Comparison of ENCODE assay signal across 26 cellular contexts in the genomic region with DNA sequence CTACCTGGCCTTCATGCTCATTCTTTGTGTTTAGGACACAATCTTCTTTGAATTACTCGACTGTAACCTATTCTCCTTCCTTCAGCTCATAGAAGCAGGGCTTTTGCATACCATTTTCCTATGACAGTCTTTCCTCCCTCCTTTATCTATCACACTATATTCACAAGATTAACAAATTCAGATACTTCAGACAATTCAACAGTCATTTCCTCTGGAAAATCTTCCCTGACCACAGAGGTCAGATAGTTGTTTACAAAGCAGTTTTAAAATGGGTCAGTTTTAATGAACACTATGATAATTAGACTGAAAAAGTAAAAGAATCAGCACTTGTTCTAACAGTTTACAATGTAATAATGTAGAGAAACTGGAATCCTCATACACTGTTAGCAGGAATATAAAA. TPM values are rescaled to one million over a fixed set of nuclear protein-coding genes. Genes with fewer than 3 reads are reported as not detected.
DNase-seq lines count a peak whose midpoint lies in the region; ATAC-seq, FAIRE-seq and TF ChIP-seq lines count a peak whose summit lies in the region.
"Had no signal": no experiment of that assay in that cellular context is flagged by ENCODE, and none has a peak within 500 bp of the region (broad histone marks: within the 10 kb centered on the region; RNA-seq: fewer than 3 reads in every experiment).

No MANE protein-coding gene starts in this region.

- no peaks in the 10 kb centered on the region for H3K27me3 ChIP-seq in effector memory CD4-positive, alpha-beta T cell (replicated peaks; ENCODE audit: control insufficient read depth, insufficient read depth, low read length, poor library complexity, severe bottlenecking)
- H3K27me3 ChIP-seq: spleen, thyroid gland had no signal

- ATAC-seq in activated CD4-positive, alpha-beta T cell treated with anti-CD3 and anti-CD28 coated beads for 36 hours: no peak
- no peak for ATAC-seq in HG02623 (IDR thresholded peaks at IDR 0.05; ENCODE audit: unreplicated experiment)
- ATAC-seq: left colon had no signal

- no peak for DNase-seq in activated CD4-positive, alpha-beta T cell treated with anti-CD3 and anti-CD28 coated beads for 36 hours
- no peak for DNase-seq in activated CD4-positive, alpha-beta T cell treated with anti-CD3 and anti-CD28 coated beads, Interleukin-2, amount 50 U/mL, for 4 hours
- no peak for DNase-seq in GM18507 (ENCODE audit: extremely low spot score, insufficient read length, low read depth)
- no peak for DNase-seq in SK-N-MC (ENCODE audit: low read depth, low spot score)
- DNase-seq in choroid plexus epithelial cell (ENCODE audit: low read depth): peak; percentile 40
- no peak for DNase-seq in effector memory CD4-positive, alpha-beta T cell
- DNase-seq in activated T-helper 2 cell treated with anti-CD3 and anti-CD28 coated beads, Interferon-gamma antibody, Interleukin-2, Interleukin-4, amounts not matched to agents 10 μg/mL and 5 μg/mL and 100 μg/mL, durations not matched to agents 14 hours and 24 hours and 36 hours (ENCODE audit: low spot score): no peak
- DNase-seq: 8988T; activated CD4-positive, alpha-beta T cell treated with anti-CD3 and anti-CD28 coated beads for 4 hours; anterior cingulate cortex; CD8-positive, alpha-beta memory T cell; dermis blood vessel endothelial cell; DMS53; H7; head of caudate nucleus; left colon; mesendoderm; NCI-H1694; NCI-H2171; NCI-H524; retina; spleen; stimulated activated CD4-positive, alpha-beta T cell treated with anti-CD3 and anti-CD28 coated beads, Interleukin-4, amount 100 ng/mL, for 1 hour; stimulated activated naive CD4-positive, alpha-beta T cell treated with Interleukin-2 at 50 U/mL for 16 hours; thyroid gland had no signal

- H3K27ac Mint-ChIP-seq in activated CD4-positive, alpha-beta T cell treated with anti-CD3 and anti-CD28 coated beads for 36 hours: peak overlapping the region; percentile 55
- no peak overlapping the region for H3K27ac Mint-ChIP-seq in activated T-helper 2 cell treated with anti-CD3 and anti-CD28 coated beads, Interferon-gamma antibody, Interleukin-2, Interleukin-4, amounts not matched to agents 10 μg/mL and 5 μg/mL and 100 μg/mL, durations not matched to agents 14 hours and 24 hours and 36 hours

- peaks cover 22% of the 10 kb centered on the region for H3K36me3 Mint-ChIP-seq in activated CD4-positive, alpha-beta T cell treated with anti-CD3 and anti-CD28 coated beads for 36 hours (ENCODE audit: low read depth)
- H3K36me3 Mint-ChIP-seq in activated T-helper 2 cell treated with anti-CD3 and anti-CD28 coated beads, Interferon-gamma antibody, Interleukin-2, Interleukin-4, amounts not matched to agents 10 μg/mL and 5 μg/mL and 100 μg/mL, durations not matched to agents 14 hours and 24 hours and 36 hours (ENCODE audit: low read depth): peaks cover 30% of the 10 kb centered on the region

- no peak for TF ChIP-seq CTCF in choroid plexus epithelial cell (conservative IDR thresholded peaks at IDR 0.05; ENCODE audit: low read depth, low read length)

- peaks cover 21% of the 10 kb centered on the region for H3K36me3 ChIP-seq in SK-N-MC (ENCODE audit: insufficient read depth, low read length)
- H3K36me3 ChIP-seq in effector memory CD4-positive, alpha-beta T cell (ENCODE audit: control insufficient read depth, insufficient read depth, low read length): peaks cover 17% of the 10 kb centered on the region
- H3K36me3 ChIP-seq: thyroid gland had no signal

- H3K4me3 ChIP-seq in SK-N-MC: no peak overlapping the region
- H3K4me3 ChIP-seq in choroid plexus epithelial cell (ENCODE audit: low read depth, low read length): no peak overlapping the region
- H3K4me3 ChIP-seq in effector memory CD4-positive, alpha-beta T cell (ENCODE audit: insufficient read depth, low read depth, low read length, poor library complexity, severe bottlenecking): no peak overlapping the region
- H3K4me3 ChIP-seq: spleen, thyroid gland had no signal

- intact Hi-C loops in activated CD4-positive, alpha-beta T cell treated with anti-CD3 and anti-CD28 coated beads for 36 hours (cut with DNase I, micrococcal nuclease): no loop called here
- intact Hi-C loops in activated T-helper 2 cell treated with anti-CD3 and anti-CD28 coated beads, Interferon-gamma antibody, Interleukin-2, Interleukin-4, amounts not matched to agents 10 μg/mL and 5 μg/mL and 100 μg/mL, durations not matched to agents 14 hours and 24 hours and 36 hours (cut with micrococcal nuclease): no loop called here

- no peaks in the 10 kb centered on the region for H3K9me3 ChIP-seq in SK-N-MC (ENCODE audit: low read depth, low read length)
- H3K9me3 ChIP-seq in effector memory CD4-positive, alpha-beta T cell (ENCODE audit: control insufficient read depth, low read length): no peaks in the 10 kb centered on the region
- H3K9me3 ChIP-seq: spleen, thyroid gland had no signal

- H3K4me1 ChIP-seq in effector memory CD4-positive, alpha-beta T cell (ENCODE audit: control insufficient read depth, insufficient read depth, low read length, poor library complexity, severe bottlenecking): no peaks in the 10 kb centered on the region

- H3K27ac ChIP-seq in SK-N-MC: no peak overlapping the region
- no peak overlapping the region for H3K27ac ChIP-seq in effector memory CD4-positive, alpha-beta T cell (ENCODE audit: insufficient read depth, low read length, poor library complexity, severe bottlenecking)
- H3K27ac ChIP-seq: spleen, thyroid gland had no signal

- no peaks in the 10 kb centered on the region for H3K27me3 Mint-ChIP-seq in activated CD4-positive, alpha-beta T cell treated with anti-CD3 and anti-CD28 coated beads for 36 hours
- H3K27me3 Mint-ChIP-seq in activated T-helper 2 cell treated with anti-CD3 and anti-CD28 coated beads, Interferon-gamma antibody, Interleukin-2, Interleukin-4, amounts not matched to agents 10 μg/mL and 5 μg/mL and 100 μg/mL, durations not matched to agents 14 hours and 24 hours and 36 hours (ENCODE audit: low read depth): no peaks in the 10 kb centered on the region

- H3K9ac ChIP-seq in SK-N-MC (ENCODE audit: insufficient read length): peak overlapping the region; percentile 50

- peak; percentile 57 for FAIRE-seq in GM18507 (lab: Jason Lieb, UNC)

- H3K9me3 Mint-ChIP-seq in activated CD4-positive, alpha-beta T cell treated with anti-CD3 and anti-CD28 coated beads for 36 hours (ENCODE audit: low read depth): no peaks in the 10 kb centered on the region
- H3K9me3 Mint-ChIP-seq in activated T-helper 2 cell treated with anti-CD3 and anti-CD28 coated beads, Interferon-gamma antibody, Interleukin-2, Interleukin-4, amounts not matched to agents 10 μg/mL and 5 μg/mL and 100 μg/mL, durations not matched to agents 14 hours and 24 hours and 36 hours: peaks cover 1% of the 10 kb centered on the region
- H3K9me3 Mint-ChIP-seq: CD8-positive, alpha-beta memory T cell had no signal

- CTCF ChIA-PET in activated CD4-positive, alpha-beta T cell treated with anti-CD3 and anti-CD28 coated beads for 36 hours (lab: Charles Lee): interaction anchor here (0.6 to 1.1 kb wide), 2 partner anchors 40 to 255 kb away, joined by 3 to 4 read pairs; no protein-coding TSS in a partner anchor

- peaks cover 34% of the 10 kb centered on the region for H3K4me1 Mint-ChIP-seq in activated CD4-positive, alpha-beta T cell treated with anti-CD3 and anti-CD28 coated beads for 36 hours
- peaks cover 25% of the 10 kb centered on the region for H3K4me1 Mint-ChIP-seq in activated T-helper 2 cell treated with anti-CD3 and anti-CD28 coated beads, Interferon-gamma antibody, Interleukin-2, Interleukin-4, amounts not matched to agents 10 μg/mL and 5 μg/mL and 100 μg/mL, durations not matched to agents 14 hours and 24 hours and 36 hours (ENCODE audit: low read depth)

- POLR2A ChIA-PET in activated CD4-positive, alpha-beta T cell treated with anti-CD3 and anti-CD28 coated beads for 36 hours (lab: Charles Lee): no interaction called here

- H3K4me3 Mint-ChIP-seq in activated CD4-positive, alpha-beta T cell treated with anti-CD3 and anti-CD28 coated beads for 36 hours: no peak overlapping the region
- H3K4me3 Mint-ChIP-seq in activated T-helper 2 cell treated with anti-CD3 and anti-CD28 coated beads, Interferon-gamma antibody, Interleukin-2, Interleukin-4, amounts not matched to agents 10 μg/mL and 5 μg/mL and 100 μg/mL, durations not matched to agents 14 hours and 24 hours and 36 hours (ENCODE audit: low read depth): no peak overlapping the region

RNA-seq across cellular contexts. Expression of gene CAAP1, which starts 4.3 kb away (rescaled TPM):
- total RNA-seq in activated CD4-positive, alpha-beta T cell treated with anti-CD3 and anti-CD28 coated beads for 36 hours: 10 to 100 TPM; 17.1 to 21.4 TPM
- 19.4 and 20.7 TPM in 2 replicates for total RNA-seq in activated T-helper 2 cell treated with anti-CD3 and anti-CD28 coated beads, Interferon-gamma antibody, Interleukin-2, Interleukin-4, amounts not matched to agents 10 μg/mL and 5 μg/mL and 100 μg/mL, durations not matched to agents 14 hours and 24 hours and 36 hours

RNA-seq across cellular contexts. Expression of gene PLAA, which starts 58.8 kb away (rescaled TPM):
- 10 to 100 TPM; 30.9 to 36.5 TPM for total RNA-seq in activated CD4-positive, alpha-beta T cell treated with anti-CD3 and anti-CD28 coated beads for 36 hours
- total RNA-seq in activated T-helper 2 cell treated with anti-CD3 and anti-CD28 coated beads, Interferon-gamma antibody, Interleukin-2, Interleukin-4, amounts not matched to agents 10 μg/mL and 5 μg/mL and 100 μg/mL, durations not matched to agents 14 hours and 24 hours and 36 hours: 36.4 and 42.0 TPM in 2 replicates
